Comparison of ENCODE assay signal across 8 cellular contexts in genomic region chr2:222561817-222562424, GRCh38.
A peak's percentile ranks its signal among the peaks of the same experiment; 100 is the strongest.
DNase-seq lines count a peak whose midpoint lies in the region; ATAC-seq and TF ChIP-seq lines count a peak whose summit lies in the region.

No MANE protein-coding gene starts in this region.

- H3K9ac ChIP-seq in mammary epithelial cell (ENCODE audit: insufficient read depth, low read length): no peak overlapping the region

- H3K9me3 ChIP-seq in PC-9 (ENCODE audit: insufficient read depth, low read depth) (no peaks in the 10 kb centered on the region), mammary epithelial cell (replicated peaks; ENCODE audit: insufficient read depth, low read length) (no peaks in the 10 kb centered on the region), tibial nerve (no peaks in the 10 kb centered on the region)

- no peaks in the 10 kb centered on the region for H3K36me3 ChIP-seq in GM23338 (ENCODE audit: insufficient read depth)
- H3K36me3 ChIP-seq in PC-9 (ENCODE audit: low read depth): 0 out of 2 replicates have a peak, but pooled peaks cover 4% of the 10 kb centered on the region
- H3K36me3 ChIP-seq in mammary epithelial cell (ENCODE audit: insufficient read depth, low read length): no peaks in the 10 kb centered on the region
- H3K36me3 ChIP-seq in kidney epithelial cell (ENCODE audit: control insufficient read depth, insufficient read depth, low read length): no peaks in the 10 kb centered on the region
- H3K36me3 ChIP-seq in tibial nerve: peaks cover 0 to 24% (median 0%) of the 10 kb centered on the region in 3 donors

- peaks cover 6% of the 10 kb centered on the region; the same call in 1 of the 3 replicates for H3K4me1 Mint-ChIP-seq in GM23338

- dilution Hi-C loops in mammary epithelial cell (cut with HindIII; ENCODE audit: low sequenced_read_pairs): no loop called here

- peak; percentile 3 for DNase-seq in stimulated activated naive CD4-positive, alpha-beta T cell treated with Interleukin-2 at 50 U/mL for 16 hours (lab: John Stamatoyannopoulos, UW)
- no peak for DNase-seq in stimulated activated naive CD4-positive, alpha-beta T cell (lab: John Stamatoyannopoulos, UW)
- DNase-seq in GM23338 (ENCODE audit: low spot score) (peak; percentile 90), KBM-7 (peak; percentile 77), PC-9 (peak; percentile 59 to 68), mammary epithelial cell (peak; percentile 39), kidney epithelial cell (ENCODE audit: low read depth) (peak; percentile 23), tibial nerve (ENCODE audit: low spot score in 2 of 2) (peak in 1 of 2 donors; percentile 32)

- H3K36me3 Mint-ChIP-seq in GM23338 (ENCODE audit: low read depth): 0 out of 3 replicates have a peak, but pooled peaks cover 5% of the 10 kb centered on the region

- H3K9me2 ChIP-seq in GM23338 (ENCODE audit: insufficient read depth) (no peaks in the 10 kb centered on the region), PC-9 (ENCODE audit: insufficient read depth) (no peaks in the 10 kb centered on the region)

- H4K20me1 ChIP-seq in GM23338 (replicated peaks; ENCODE audit: insufficient read depth) (no peaks in the 10 kb centered on the region; the same call in 1 of the 2 replicates), PC-9 (ENCODE audit: insufficient read depth) (no peaks in the 10 kb centered on the region), mammary epithelial cell (ENCODE audit: insufficient read depth, low read length) (no peaks in the 10 kb centered on the region)

- H3K27ac ChIP-seq in GM23338 (ENCODE audit: low read depth) (no peak overlapping the region), PC-9 (no peak overlapping the region), mammary epithelial cell (ENCODE audit: insufficient read depth, low read depth, low read length) (no peak overlapping the region), tibial nerve (no peak overlapping the region)

- no peaks in the 10 kb centered on the region for H3K9me3 Mint-ChIP-seq in GM23338

- no peak for TF ChIP-seq POLR2A in tibial nerve (IDR thresholded peaks at IDR 0.05)

- POLR2A ChIA-PET in PC-9 (lab: Charles Lee; ENCODE audit: unreplicated experiment): interaction anchor here (0.6 kb wide), 1 partner anchor 30 kb away, joined by 4 read pairs; no protein-coding TSS in a partner anchor

- H3K27ac Mint-ChIP-seq in GM23338: no peak overlapping the region

- peaks cover 6% of the 10 kb centered on the region for H3K27me3 Mint-ChIP-seq in GM23338 (ENCODE audit: insufficient read depth, low read depth, poor library complexity)

- no peak for TF ChIP-seq EP300 in tibial nerve (IDR thresholded peaks at IDR 0.05)

- BruUV-seq in PC-9 (replicated peaks; lab: Mats Ljungman, UMichigan) (no TSS peak), mammary epithelial cell (replicated peaks; lab: Mats Ljungman, UMichigan) (no TSS peak)

- no peaks in the 10 kb centered on the region for H3F3A ChIP-seq in GM23338 (replicated peaks; ENCODE audit: low read depth)
- H3F3A ChIP-seq in PC-9 (ENCODE audit: insufficient read depth, low read depth): no peaks in the 10 kb centered on the region; the same call in 1 of the 2 replicates

- H2AFZ ChIP-seq in GM23338 (no peak overlapping the region), PC-9 (no peak overlapping the region), mammary epithelial cell (ENCODE audit: low read depth, low read length) (no peak overlapping the region)

- ATAC-seq in GM23338: peak; percentile 95

- 68% methylated on average over 5 of the region's 6 CpGs for WGBS in mammary epithelial cell (ENCODE audit: low coverage, missing lambda C conversion rate)
- 60 to 62% methylated on average over 6 of the region's 6 CpGs for WGBS in tibial nerve, 2 donors

- no peaks in the 10 kb centered on the region for H3K27me3 ChIP-seq in GM23338 (ENCODE audit: insufficient read depth)
- no peaks in the 10 kb centered on the region for H3K27me3 ChIP-seq in PC-9 (ENCODE audit: insufficient read depth, low read depth)
- H3K27me3 ChIP-seq in mammary epithelial cell (ENCODE audit: insufficient read depth, low read length): no peaks in the 10 kb centered on the region
- H3K27me3 ChIP-seq in kidney epithelial cell (ENCODE audit: control insufficient read depth, insufficient read depth, low read length): no peaks in the 10 kb centered on the region
- H3K27me3 ChIP-seq in tibial nerve: no peaks in the 10 kb centered on the region

- no peaks in the 10 kb centered on the region for H3K4me1 ChIP-seq in GM23338 (ENCODE audit: insufficient read depth)
- no peaks in the 10 kb centered on the region for H3K4me1 ChIP-seq in PC-9 (replicated peaks; ENCODE audit: insufficient read depth)
- H3K4me1 ChIP-seq in mammary epithelial cell (ENCODE audit: insufficient read depth, low read length): no peaks in the 10 kb centered on the region
- no peaks in the 10 kb centered on the region for H3K4me1 ChIP-seq in tibial nerve

- H3K4me2 ChIP-seq in GM23338 (no peak overlapping the region), PC-9 (no peak overlapping the region), mammary epithelial cell (ENCODE audit: insufficient read depth, low read depth, low read length) (no peak overlapping the region)

- TF ChIP-seq CTCF in GM23338 (conservative IDR thresholded peaks at IDR 0.05; ENCODE audit: low read depth in 2 of 2) (peak; percentile 81 to 88), PC-9 (conservative IDR thresholded peaks at IDR 0.05) (peak; percentile 91), mammary epithelial cell (conservative IDR thresholded peaks at IDR 0.05 in 1 of 2, IDR thresholded peaks at IDR 0.05 in 1 of 2; ENCODE audit: extremely low read depth in 1 of 2, insufficient read depth in 1 of 2, low read depth in 1 of 2, low read length in 2 of 2) (peak; percentile 51 to 83), kidney epithelial cell (IDR thresholded peaks at IDR 0.05; ENCODE audit: insufficient read depth, low read length, poor library complexity, severe bottlenecking) (peak; percentile 78), tibial nerve (IDR thresholded peaks at IDR 0.05) (peak; percentile 27 to 47 (median 39))

- CTCF ChIA-PET in PC-9 (lab: Charles Lee): interaction anchor here (0.5 to 2.1 kb wide), 10 partner anchors 11 to 524 kb away, joined by 3 to 37 read pairs (median 4); no protein-coding TSS in a partner anchor
- CTCF ChIA-PET in mammary epithelial cell (lab: Charles Lee; ENCODE audit: low non-redundant PET): interaction anchor here (0.6 to 1.8 kb wide), 4 partner anchors 53 to 496 kb away, joined by 3 to 20 read pairs (median 7); no protein-coding TSS in a partner anchor

- H3K4me3 ChIP-seq in GM23338: no peak overlapping the region
- H3K4me3 ChIP-seq in PC-9: no peak overlapping the region
- no peak overlapping the region for H3K4me3 ChIP-seq in mammary epithelial cell (replicated peaks in 1 of 3; ENCODE audit: insufficient read depth in 1 of 3, low read depth in 2 of 3, low read length in 3 of 3)
- H3K4me3 ChIP-seq in kidney epithelial cell (ENCODE audit: low read depth, low read length): no peak overlapping the region
- no peak overlapping the region for H3K4me3 ChIP-seq in tibial nerve

- H3K79me2 ChIP-seq in GM23338 (replicated peaks; ENCODE audit: insufficient read depth): no peaks in the 10 kb centered on the region
- H3K79me2 ChIP-seq in PC-9 (ENCODE audit: low read depth): no peaks in the 10 kb centered on the region
- no peaks in the 10 kb centered on the region for H3K79me2 ChIP-seq in mammary epithelial cell (ENCODE audit: insufficient read depth, low read length)

- intact Hi-C loops in PC-9 (cut with micrococcal nuclease; ENCODE audit: unreplicated experiment) (loop anchor here (1.0 to 2.0 kb wide), 4 partner anchors 51 to 524 kb away; no protein-coding TSS in a partner anchor), mammary epithelial cell (cut with micrococcal nuclease) (loop anchor here (1.0 to 5.0 kb wide), 7 partner anchors 51 to 535 kb away; no protein-coding TSS in a partner anchor)

- in situ Hi-C loops in KBM-7 (cut with MboI; ENCODE audit: low pct_unique_long_range_greater_than_20kb, low sequenced_read_pairs) (loop anchor here (25.0 kb wide), 1 partner anchor 250 kb away; a partner anchor contains a TSS), mammary epithelial cell (cut with MboI; ENCODE audit: low sequenced_read_pairs in 2 of 2) (loop anchor here (5.0 to 25.0 kb wide), 2 partner anchors 245 to 500 kb away; no protein-coding TSS in a partner anchor)

- no peak overlapping the region for H3K4me3 Mint-ChIP-seq in GM23338

TF ChIP-seq in GM23338, 12 proteins besides CTCF, POLR2A, EP300 and RAD21 (continues in another document):
- no peak for TF ChIP-seq CREB1 (CRISPR knock-in tag; IDR thresholded peaks at IDR 0.05; ENCODE audit: low read depth)

Comparison
In these comparisons a context has a peak if more than half of its experiments do, and no peak if none do; other contexts are left out.
1. DNase-seq: peak in stimulated activated naive CD4-positive, alpha-beta T cell treated with Interleukin-2 at 50 U/mL for 16 hours (single experiment), GM23338 (single experiment), KBM-7 (single experiment), PC-9 (2 of 2), mammary epithelial cell (single experiment) and kidney epithelial cell (single experiment); none in stimulated activated naive CD4-positive, alpha-beta T cell (0 of 6).
2. CTCF ChIP-seq: peak in every context shown above with its lines; median percentile 91 in PC-9; 84 in GM23338; 78 in kidney epithelial cell; 67 in mammary epithelial cell; 39 in tibial nerve.